Comparison of ENCODE assay signal across 8 cellular contexts in genomic region chr22:42444060-42444904, GRCh38. TPM values are rescaled to one million over a fixed set of nuclear protein-coding genes. Genes with fewer than 3 reads are reported as not detected.
DNase-seq lines count a peak whose midpoint lies in the region; ATAC-seq and TF ChIP-seq lines count a peak whose summit lies in the region.

No MANE protein-coding gene starts in this region.

- in situ Hi-C loops in SK-MEL-5 (cut with HindIII; ENCODE audit: low pct_unique_long_range_greater_than_20kb, low sequenced_read_pairs) = loop anchor here (10.0 kb wide), 1 partner anchor 269 kb away; no protein-coding TSS in a partner anchor

- no peaks in the 10 kb centered on the region for H3K9me3 ChIP-seq in DND-41 (ENCODE audit: insufficient read depth, low read length, severe bottlenecking)

- peak overlapping the region; percentile 96 for H2AFZ ChIP-seq in DND-41 (ENCODE audit: low read depth, low read length)

- DNase-seq in DND-41 (peak; percentile 88), LHCN-M2 (ENCODE audit: low read depth) (peak; percentile 81), SK-MEL-5 (ENCODE audit: low read depth, low spot score) (peak; percentile 82), globus pallidus (ENCODE audit: low spot score) (peak; percentile 77), nucleus accumbens (lab: John Stamatoyannopoulos, UW) (peak in 53 of 56 donors; percentile 32 to 94 (median 73)), substantia nigra (lab: John Stamatoyannopoulos, UW) (peak in 45 of 49 donors; percentile 37 to 88 (median 71)), cerebellar nuclear complex (lab: John Stamatoyannopoulos, UW) (no peak)
- DNase-seq in activated naive CD4-positive, alpha-beta T cell treated with anti-CD3 and anti-CD28 coated beads, Interleukin-2, amount 50 U/mL, for 16 hours = peak; percentile 79

- H4K20me1 ChIP-seq in DND-41 (ENCODE audit: insufficient read depth, low read length) = no peaks in the 10 kb centered on the region

- H3K27ac ChIP-seq in DND-41 (ENCODE audit: low read length) = peak overlapping the region; percentile 78
- H3K27ac ChIP-seq in substantia nigra (ENCODE audit: low read depth, low read length, poor library complexity, severe bottlenecking) = peak overlapping the region; percentile 90

- no peaks in the 10 kb centered on the region for H3K27me3 ChIP-seq in DND-41 (ENCODE audit: insufficient read depth, low read length, poor library complexity)

- peak overlapping the region; percentile 65 for H3K9ac ChIP-seq in DND-41 (ENCODE audit: low read depth, low read length)

- peak; percentile 79 for ATAC-seq in DND-41 (ENCODE audit: insufficient read depth, low read depth)

- H3K36me3 ChIP-seq in DND-41 (ENCODE audit: insufficient read depth, low read length) = no peaks in the 10 kb centered on the region

- peak; percentile 80 for TF ChIP-seq CTCF in DND-41 (IDR thresholded peaks at IDR 0.05; ENCODE audit: borderline replicate concordance, extremely low read depth, low read length, poor library complexity, severe bottlenecking)

- H3K79me2 ChIP-seq in DND-41 (ENCODE audit: insufficient read depth, low read length) = no peaks in the 10 kb centered on the region

- H3K4me2 ChIP-seq in DND-41 (ENCODE audit: insufficient read depth, low read length) = peak overlapping the region; percentile 88

- peak overlapping the region; percentile 9 to 60; a peak in 3 of 4 replicates for H3K4me3 ChIP-seq in DND-41 (ENCODE audit: low read depth in 1 of 2, low read length in 2 of 2)

- peaks cover 17% of the 10 kb centered on the region for H3K4me1 ChIP-seq in DND-41 (ENCODE audit: insufficient read depth, low read length)

RNA-seq across cellular contexts. Expression of gene NFAM1, which starts 12.1 kb away (rescaled TPM):
- not detected in 2 replicates for total RNA-seq in LHCN-M2 (2014; rRNA removed)
- not detected for polyA plus RNA-seq in LHCN-M2 (2012)
- total RNA-seq in SK-MEL-5 (2014; rRNA removed; shearing (Covaris generic)) = not detected in 2 replicates
- polyA plus RNA-seq in SK-MEL-5 (2015; cell fraction: cytosol; rRNA removed) = not detected in 2 replicates
- not detected in 2 replicates for polyA plus RNA-seq in SK-MEL-5 (2015; cell fraction: nucleus; rRNA removed)

Comparison
In these comparisons a context has a peak if more than half of its experiments do, and no peak if none do; other contexts are left out.
1. DNase-seq: peak in DND-41 (single experiment), LHCN-M2 (single experiment), SK-MEL-5 (single experiment), activated naive CD4-positive, alpha-beta T cell treated with anti-CD3 and anti-CD28 coated beads, Interleukin-2, amount 50 U/mL, for 16 hours (single experiment), globus pallidus (single experiment), nucleus accumbens (53 of 56) and substantia nigra (45 of 49); none in cerebellar nuclear complex (0 of 2).